33 cellular contexts compared by ENCODE assay signal in the genomic region with DNA sequence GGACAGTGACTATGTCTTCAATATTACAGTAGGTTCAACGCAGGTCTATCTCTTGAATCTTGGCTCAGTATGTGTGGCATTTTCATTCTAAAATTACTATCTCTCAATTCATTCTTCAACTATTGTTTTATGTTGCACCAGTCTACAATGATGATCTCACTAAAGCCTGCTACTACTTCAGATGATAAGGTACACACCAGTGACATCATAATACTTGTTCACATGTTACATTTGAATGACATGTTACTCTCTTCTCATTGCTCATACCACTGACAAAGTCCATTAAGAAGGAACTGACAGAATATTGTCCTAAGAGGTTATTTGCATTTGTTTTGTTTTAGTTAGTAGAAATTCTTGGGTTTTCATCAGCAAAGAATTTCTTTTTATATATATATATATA.
"Had no signal": no experiment of that assay in that cellular context is flagged by ENCODE, and none has a peak within 500 bp of the region (broad histone marks: within the 10 kb centered on the region; RNA-seq: fewer than 3 reads in every experiment).

No MANE protein-coding gene starts in this region.

- ATAC-seq: activated naive CD4-positive, alpha-beta T cell treated with anti-CD3 and anti-CD28 coated beads, Interleukin-2, amount 50 U/mL, for 72 hours; activated naive CD8-positive, alpha-beta T cell treated with anti-CD3 and anti-CD28 coated beads, Interleukin-2, amount 50 U/mL, for 24 hours; activated T-cell treated with anti-CD3 and anti-CD28 coated beads, Interleukin-2, amount 50 U/mL, for 4 hours; activated T-cell treated with anti-CD3 and anti-CD28 coated beads, Interleukin-2, amount 50 U/mL, for 72 hours; activated T-helper 17 cell treated with anti-CD3 and anti-CD28 coated beads, Interleukin-2, amount 50 U/mL, for 72 hours; body of pancreas had no signal

- H3K27ac ChIP-seq: adrenal gland, ascending aorta, body of pancreas, brain microvascular endothelial cell, breast epithelium, cardiac muscle cell had no signal

- H3K36me3 ChIP-seq: adrenal gland, ascending aorta, brain microvascular endothelial cell, breast epithelium, cardiac muscle cell had no signal

- H3K4me3 ChIP-seq: adrenal gland, ascending aorta, body of pancreas, breast epithelium, cardiac muscle cell had no signal

- DNase-seq: activated effector memory CD4-positive, alpha-beta T cell treated with anti-CD3 and anti-CD28 coated beads, Interleukin-2, amount 50 U/mL, for 16 hours; activated effector memory CD4-positive, alpha-beta T cell treated with Interleukin-2 at 50 U/mL for 16 hours; activated gamma-delta T cell; activated gamma-delta T cell treated with Interleukin-2 at 50 U/mL for 16 hours; activated naive CD4-positive, alpha-beta T cell; activated naive CD4-positive, alpha-beta T cell treated with anti-CD3 and anti-CD28 coated beads for 36 hours; activated naive CD4-positive, alpha-beta T cell treated with anti-CD3 and anti-CD28 coated beads, Interleukin-2, amount 10 ng/mL, durations not matched to agents 7 days and 5 days; activated naive CD4-positive, alpha-beta T cell treated with anti-CD3 and anti-CD28 coated beads, Interleukin-2, amount 50 U/mL, for 16 hours; activated naive CD4-positive, alpha-beta T cell treated with Interleukin-2 at 50 U/mL for 16 hours; activated naive CD8-positive, alpha-beta T cell treated with anti-CD3 and anti-CD28 coated beads for 36 hours; activated naive CD8-positive, alpha-beta T cell treated with anti-CD3 and anti-CD28 coated beads, Interleukin-2, amount 10 ng/mL, durations not matched to agents 7 days and 5 days; activated naive CD8-positive, alpha-beta T cell treated with anti-CD3 and anti-CD28 coated beads, Interleukin-2, amount 50 U/mL, for 24 hours; activated T-cell treated with anti-CD3 and anti-CD28 coated beads, Interleukin-2, amount 50 U/mL, for 24 hours; activated T-cell treated with anti-CD3 and anti-CD28 coated beads, Interleukin-2, amount 50 U/mL, for 4 hours; activated T-cell treated with anti-CD3 and anti-CD28 coated beads, Interleukin-2, amount 50 U/mL, for 48 hours; activated T-cell treated with anti-CD3 and anti-CD28 coated beads, Interleukin-2, amount 50 U/mL, for 72 hours; adrenal gland; amniotic stem cell; amygdala; anterior cingulate cortex; aorta; body of pancreas; brain microvascular endothelial cell; caudate nucleus; central memory CD4-positive, alpha-beta T cell; cerebellar nuclear complex had no signal

- FAIRE-seq: astrocyte, bronchial epithelial cell had no signal

- H3K4me1 ChIP-seq: adrenal gland, ascending aorta, body of pancreas, breast epithelium had no signal

- H3K9me3 ChIP-seq: adrenal gland, ascending aorta, body of pancreas had no signal

- H3K27me3 ChIP-seq: adrenal gland, ascending aorta, body of pancreas, brain microvascular endothelial cell, breast epithelium, cardiac muscle cell had no signal
